13 cellular contexts compared by ENCODE assay signal in the genomic region with DNA sequence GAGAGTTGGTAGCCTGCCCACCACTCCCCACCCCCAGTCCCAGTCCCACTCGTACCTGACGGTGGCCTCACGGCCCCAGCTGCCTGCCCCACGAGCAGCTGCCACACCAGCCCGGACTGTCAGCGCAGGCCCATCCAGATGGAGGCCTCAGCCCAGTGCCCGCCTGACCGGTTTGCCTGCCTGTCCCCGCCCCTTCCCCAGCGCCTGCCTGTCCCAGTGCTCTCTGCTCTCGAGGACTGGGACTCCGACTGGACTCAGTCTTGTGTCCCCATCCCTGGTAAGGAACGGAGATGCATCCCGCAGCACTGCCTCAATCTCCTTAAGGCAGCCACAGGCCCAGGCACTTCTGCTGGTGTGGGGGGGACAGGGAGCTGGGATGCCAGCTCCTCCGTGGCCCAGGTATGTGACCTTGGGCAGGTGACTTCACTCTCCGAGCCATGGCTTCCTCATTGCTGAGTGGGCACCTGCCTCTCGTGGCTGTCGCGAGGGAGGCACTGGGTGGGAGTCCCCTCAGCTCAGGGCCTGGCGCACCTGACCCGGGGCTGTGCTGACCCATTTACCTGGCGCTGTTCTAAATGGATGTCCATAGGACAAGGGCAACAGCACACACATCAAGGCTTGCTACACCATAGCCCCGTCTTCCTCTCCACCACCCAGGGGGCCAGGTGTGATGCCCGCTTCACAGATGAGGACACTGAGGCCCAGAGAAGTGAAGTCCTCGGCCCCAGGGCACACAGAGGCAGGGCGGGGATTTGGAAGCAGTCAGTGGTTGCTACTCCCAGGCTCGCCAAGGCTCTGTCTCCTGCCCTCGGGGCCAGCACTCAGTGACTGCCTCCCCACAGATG. TPM values are rescaled to one million over a fixed set of nuclear protein-coding genes. Genes with fewer than 3 reads are reported as not detected.
A peak's percentile ranks its signal among the peaks of the same experiment; 100 is the strongest.
DNase-seq lines count a peak whose midpoint lies in the region; ATAC-seq, FAIRE-seq and TF ChIP-seq lines count a peak whose summit lies in the region.
"Had no signal": no experiment of that assay in that cellular context is flagged by ENCODE, and none has a peak within 500 bp of the region (broad histone marks: within the 10 kb centered on the region; RNA-seq: fewer than 3 reads in every experiment).

A gene with protein sequence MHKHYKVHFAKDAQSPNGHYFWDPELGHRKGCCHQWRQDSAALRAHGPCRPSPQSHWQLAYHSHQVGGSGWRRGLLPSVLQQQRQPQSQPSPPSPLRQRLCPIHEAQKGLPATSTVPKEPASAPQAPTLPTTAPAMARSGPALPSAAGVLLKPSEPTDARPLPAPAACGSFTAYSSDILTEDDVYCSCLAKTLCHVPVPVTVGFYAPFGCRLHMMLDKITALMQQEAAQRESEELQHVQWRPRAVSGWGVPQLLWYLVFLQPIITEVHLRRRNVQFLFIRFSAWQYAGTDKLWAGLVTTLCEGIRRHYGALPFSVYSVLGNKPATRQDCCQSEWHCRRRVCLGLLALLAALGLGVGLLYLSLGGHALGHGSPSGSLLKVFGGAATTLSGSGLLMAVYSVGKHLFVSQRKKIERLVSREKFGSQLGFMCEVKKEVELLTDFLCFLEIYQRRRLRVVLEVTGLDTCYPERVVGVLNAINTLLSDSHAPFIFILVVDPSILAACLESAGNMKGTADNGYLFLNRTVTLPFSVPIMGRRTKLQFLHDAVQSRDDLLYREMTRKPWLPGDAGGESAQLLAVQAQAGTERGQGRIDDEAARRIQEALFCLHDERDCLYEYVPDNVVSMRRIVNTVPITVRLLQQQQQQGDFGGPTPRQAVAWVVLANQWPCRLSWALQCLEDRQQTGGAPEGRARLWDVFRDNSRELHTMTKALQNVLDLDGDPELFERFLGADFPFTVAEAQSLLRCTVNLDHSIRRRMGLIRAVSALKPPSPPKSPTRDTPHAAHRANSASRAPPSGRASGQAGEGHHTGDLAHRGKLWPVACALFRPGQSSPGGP (minus strand): TSS at position 113 of the 845 bp plus-strand sequence. CDS start 832 bp downstream, outside the sequence.

- no peaks in the 10 kb centered on the region for H3K36me3 ChIP-seq in kidney (ENCODE audit: control insufficient read depth in 1 of 2, insufficient read depth in 2 of 2, low read length in 2 of 2)
- H3K36me3 ChIP-seq in suprapubic skin = no peaks in the 10 kb centered on the region

- TF ChIP-seq CTCF in RWPE1 (conservative IDR thresholded peaks at IDR 0.05; ENCODE audit: low read depth) (no peak), kidney (IDR thresholded peaks at IDR 0.05; ENCODE audit: borderline replicate concordance, extremely low read depth, insufficient read depth) (no peak), suprapubic skin (IDR thresholded peaks at IDR 0.05) (no peak)

- no peak for FAIRE-seq in kidney (lab: Jason Lieb, UNC)

- H3K27ac ChIP-seq in RWPE1 (peak within 1 kb of the TSS; percentile 89), kidney (ENCODE audit: low read depth in 2 of 2, low read length in 2 of 2) (no peak within 1 kb of the TSS), suprapubic skin (peak within 1 kb of the TSS; percentile 73)

- WGBS in suprapubic skin = 34% methylated on average over 14 of the region's 28 CpGs

- TF ChIP-seq POLR2A in suprapubic skin (IDR thresholded peaks at IDR 0.05) = no peak

- no peak for TF ChIP-seq EP300 in suprapubic skin (IDR thresholded peaks at IDR 0.05)

- H3K4me3 ChIP-seq in kidney (ENCODE audit: low read length in 2 of 2) = no peak within 1 kb of the TSS
- H3K4me3 ChIP-seq in suprapubic skin = peak within 1 kb of the TSS; percentile 38

- peaks cover 4% of the 10 kb centered on the region for H3K27me3 ChIP-seq in suprapubic skin

- DNase-seq in DMS153 (lab: John Stamatoyannopoulos, UW) = peak; percentile 11
- DNase-seq in DMS153 treated with DMSO at 0.1 percent for 48 hours (lab: John Stamatoyannopoulos, UW; ENCODE audit: unreplicated experiment) = no peak
- DNase-seq in RWPE1 (ENCODE audit: low spot score) = no peak
- peak; percentile 83 for DNase-seq in kidney
- DNase-seq in suprapubic skin (ENCODE audit: low spot score in 2 of 2) = no peak
- DNase-seq in stimulated activated CD4-positive, alpha-beta T cell treated with anti-CD3 and anti-CD28 coated beads, Interleukin-15, amount 100 ng/mL, for 24 hours = no peak
- no peak for DNase-seq in activated CD4-positive, alpha-beta T cell treated with anti-CD3 and anti-CD28 coated beads for 48 hours
- DNase-seq: activated CD8-positive, alpha-beta memory T cell treated with anti-CD3 and anti-CD28 coated beads, Interleukin-2, amount 10 ng/mL, durations not matched to agents 7 days and 5 days; NCI-H187; stimulated activated CD4-positive, alpha-beta T cell treated with anti-CD3 and anti-CD28 coated beads, Interleukin-4, amount 100 ng/mL, for 1 hour had no signal

- intact Hi-C loops in kidney (cut with DNase I) = no loop called here

- H3K4me1 ChIP-seq in kidney (ENCODE audit: control insufficient read depth in 1 of 2, insufficient read depth in 1 of 2, low read depth in 1 of 2, low read length in 2 of 2) (peaks cover 0 to 2% of the 10 kb centered on the region in 2 donors), suprapubic skin (peaks cover 77% of the 10 kb centered on the region)

- POLR2A ChIA-PET in RWPE1 (lab: Yijun Ruan, JAX; ENCODE audit: low non-redundant PET) = no interaction called here

- ATAC-seq in GM21528 (IDR thresholded peaks at IDR 0.05; ENCODE audit: low FRiP score, unreplicated experiment) = no peak
- ATAC-seq: activated CD8-positive, alpha-beta memory T cell treated with anti-CD3 and anti-CD28 coated beads, Interleukin-2, amount 10 ng/mL, durations not matched to agents 7 days and 5 days had no signal

- H3K9me3 ChIP-seq in kidney (ENCODE audit: control insufficient read depth in 1 of 2, low read length in 2 of 2) (no peaks in the 10 kb centered on the region), suprapubic skin (no peaks in the 10 kb centered on the region)

- H3K9ac ChIP-seq in kidney (ENCODE audit: low read length in 2 of 2) = no peak within 1 kb of the TSS

- CTCF ChIA-PET in RWPE1 (lab: Yijun Ruan, JAX) = interaction anchor here (0.6 to 1.2 kb wide), 5 partner anchors 10 to 1736 kb away, joined by 3 to 6 read pairs (median 3); no protein-coding TSS in a partner anchor

RNA-seq across cellular contexts. Expression of the gene that starts here (rescaled TPM):
- total RNA-seq in kidney (0.09 TPM), suprapubic skin (10 to 100 TPM; 22.4 to 60.4 (median 51.1) TPM)
- polyA plus RNA-seq in kidney (ENCODE audit: insufficient read depth, low read depth, low replicate concordance) = not detected
- total RNA-seq: A172, posterior vena cava had no signal

Comparison
In these comparisons a context has a peak if more than half of its experiments do, and no peak if none do; other contexts are left out.
1. RNA of the gene that starts here (total RNA-seq): 22.4 to 60.4 TPM in suprapubic skin; 0.09 TPM in kidney (single experiment); every median in the first group is over 10 times any median in the second.
2. Peak in DNase-seq in kidney; RNA of the gene not detected or under 1 TPM.
3. H3K27ac ChIP-seq: peak in RWPE1 (single experiment) and suprapubic skin (single experiment); none in kidney (0 of 2).